9 cellular contexts compared by ENCODE assay signal in the genomic region with DNA sequence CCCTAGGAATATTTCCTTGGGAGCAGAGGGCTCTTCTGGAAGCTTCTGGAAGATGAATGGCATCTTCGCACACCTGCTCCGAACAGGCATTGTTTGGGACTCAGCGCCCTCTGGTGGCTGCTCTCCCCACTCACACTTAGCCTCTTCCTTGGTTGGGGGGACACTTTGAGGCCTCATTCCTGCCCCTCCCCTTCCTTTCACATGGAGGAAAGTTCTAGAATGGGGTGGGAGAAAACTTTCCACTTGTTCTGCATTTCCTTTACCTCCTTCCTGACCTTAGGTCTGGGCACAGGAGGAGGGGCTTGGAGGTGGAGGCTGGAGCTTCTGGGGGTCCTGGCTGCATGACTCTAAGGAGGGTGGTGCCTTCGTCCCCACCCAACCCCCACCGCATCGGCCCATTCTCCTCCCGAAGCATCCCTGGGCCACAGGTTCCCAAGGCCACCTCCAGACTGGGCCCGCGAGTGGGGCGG. TPM values are rescaled to one million over a fixed set of nuclear protein-coding genes. Genes with fewer than 3 reads are reported as not detected.
A peak's percentile ranks its signal among the peaks of the same experiment; 100 is the strongest.
DNase-seq lines count a peak whose midpoint lies in the region; ATAC-seq and TF ChIP-seq lines count a peak whose summit lies in the region.
"Had no signal": no experiment of that assay in that cellular context is flagged by ENCODE, and none has a peak within 500 bp of the region (broad histone marks: within the 10 kb centered on the region; RNA-seq: fewer than 3 reads in every experiment).

No MANE protein-coding gene starts in this region.

- H3K4me1 ChIP-seq in heart left ventricle, result no peaks in the 10 kb centered on the region
- H3K4me1 ChIP-seq in sigmoid colon, result no peaks in the 10 kb centered on the region
- H3K4me1 ChIP-seq: BLaER1 had no signal

- peak; percentile 59 for ATAC-seq in HG02642 (IDR thresholded peaks at IDR 0.05; ENCODE audit: poor library complexity, unreplicated experiment)
- peak in 2 of 4 donors; percentile 56 to 77 for ATAC-seq in heart left ventricle
- ATAC-seq in HG03457 (IDR thresholded peaks at IDR 0.05; ENCODE audit: unreplicated experiment), result no peak

- TF ChIP-seq POLR2A in heart left ventricle (IDR thresholded peaks at IDR 0.05), result no peak
- TF ChIP-seq POLR2A in sigmoid colon (IDR thresholded peaks at IDR 0.05), result no peak

- H3K27me3 ChIP-seq in heart left ventricle (peaks cover 0 to 40% (median 9%) of the 10 kb centered on the region in 9 donors), sigmoid colon (peaks cover 0 to 12% (median 7%) of the 10 kb centered on the region in 3 donors)
- H3K27me3 ChIP-seq: BLaER1 had no signal

- WGBS in heart left ventricle, 4 donors, result 45 to 52% (median 49%) methylated on average over 10 of the region's 10 CpGs
- WGBS in sigmoid colon, 2 donors, result 42 to 52% methylated on average over 10 of the region's 10 CpGs

- H3K9me3 ChIP-seq in heart left ventricle (no peaks in the 10 kb centered on the region), sigmoid colon (no peaks in the 10 kb centered on the region)
- H3K9me3 ChIP-seq: BLaER1 had no signal

- no peaks in the 10 kb centered on the region for H3K36me3 ChIP-seq in heart left ventricle
- no peaks in the 10 kb centered on the region for H3K36me3 ChIP-seq in sigmoid colon
- H3K36me3 ChIP-seq: BLaER1 had no signal

- no peak for TF ChIP-seq EP300 in sigmoid colon (IDR thresholded peaks at IDR 0.05)

- TF ChIP-seq CTCF in heart left ventricle (IDR thresholded peaks at IDR 0.05) (peak; percentile 73 to 96 (median 84)), sigmoid colon (IDR thresholded peaks at IDR 0.05) (peak; percentile 62 to 89 (median 80))

- H3K4me3 ChIP-seq in heart left ventricle (no peak overlapping the region), sigmoid colon (no peak overlapping the region)
- H3K4me3 ChIP-seq: BLaER1 had no signal

- peak; percentile 1 to 59 (median 57) for DNase-seq in NCI-H1417 (lab: John Stamatoyannopoulos, UW)
- DNase-seq in NCI-H1417 treated with DMSO at 0.1 percent for 48 hours (lab: John Stamatoyannopoulos, UW), result no peak
- DNase-seq in OCI-M1 (lab: John Stamatoyannopoulos, UW), result peak; percentile 58
- peak; percentile 46 for DNase-seq in activated naive CD4-positive, alpha-beta T cell treated with Interleukin-2 at 50 U/mL for 16 hours
- peak; percentile 41 to 76 (median 60) for DNase-seq in heart left ventricle
- DNase-seq in sigmoid colon, result peak; percentile 76

- intact Hi-C loops in heart left ventricle (cut with DNase I) (loop anchor here (1.0 to 10.0 kb wide), 11 partner anchors 130 to 655 kb away; no protein-coding TSS in a partner anchor), sigmoid colon (cut with DNase I) (loop anchor here (1.0 to 10.0 kb wide), 3 partner anchors 125 to 647 kb away; no protein-coding TSS in a partner anchor)

- H3K27ac ChIP-seq in heart left ventricle (no peak overlapping the region), sigmoid colon (no peak overlapping the region)
- H3K27ac ChIP-seq: BLaER1 had no signal

RNA-seq across cellular contexts. Expression of a gene that starts 19.3 kb away (rescaled TPM):
- total RNA-seq in heart left ventricle (not detected), sigmoid colon (under 1 TPM in 1 of 4 donors, not detected in 3; 0.36 TPM)
- polyA plus RNA-seq in heart left ventricle (not detected), sigmoid colon (10 to 100 TPM in 2 of 3 donors, 1 to 10 TPM in 1; 8.6 to 10.8 (median 10.7) TPM)
